Comparison of ENCODE assay signal across 18 cellular contexts in genomic region chr3:5972586-5972985, GRCh38.
DNase-seq lines count a peak whose midpoint lies in the region; TF ChIP-seq lines count a peak whose summit lies in the region.
"Had no signal": no experiment of that assay in that cellular context is flagged by ENCODE, and none has a peak within 500 bp of the region (broad histone marks: within the 10 kb centered on the region; RNA-seq: fewer than 3 reads in every experiment).

No MANE protein-coding gene starts in this region.

- TF ChIP-seq CTCF in 22Rv1 (IDR thresholded peaks at IDR 0.05) (no peak), VCaP (conservative IDR thresholded peaks at IDR 0.05) (no peak)

- H3K27ac ChIP-seq in 22Rv1 (peak overlapping the region; percentile 32; the same call in 1 of the 2 replicates), VCaP (peak overlapping the region; percentile 77)
- H3K27ac ChIP-seq: SJSA1 had no signal

- DNase-seq in MV-4-11 (lab: John Stamatoyannopoulos, UW), result peak; percentile 7
- peak; percentile 10 for DNase-seq in non-pigmented ciliary epithelial cell (ENCODE audit: low read depth)
- no peak for DNase-seq in Ammon's horn (ENCODE audit: low spot score)
- no peak for DNase-seq in kidney glomerular epithelial cell (lab: John Stamatoyannopoulos, UW)
- no peak for DNase-seq in stimulated activated CD4-positive, alpha-beta T cell treated with anti-CD3 and anti-CD28 coated beads, Interleukin-4, amount 100 ng/mL, for 4 hours
- DNase-seq in NCI-H526 treated with DMSO at 0.1 percent for 48 hours (lab: John Stamatoyannopoulos, UW), result no peak
- DNase-seq: AML-193; EL; GF-D8; GOT3; Karpas-422; NCI-H1048; NCI-H1436; NCI-H1930; NK-92 treated with Interleukin-12 subunit alpha and Interleukin-12 subunit beta, amount 100 ng/mL, for 24 hours had no signal

Comparison
In these comparisons a context has a peak if more than half of its experiments do, and no peak if none do; other contexts are left out.
1. DNase-seq: peak in MV-4-11 (single experiment) and non-pigmented ciliary epithelial cell (single experiment); none in Ammon's horn (single experiment), kidney glomerular epithelial cell (single experiment), stimulated activated CD4-positive, alpha-beta T cell treated with anti-CD3 and anti-CD28 coated beads, Interleukin-4, amount 100 ng/mL, for 4 hours (0 of 2) and NCI-H526 treated with DMSO at 0.1 percent for 48 hours (single experiment).